ENCODE assay signal across 8 cellular contexts in the genomic region with DNA sequence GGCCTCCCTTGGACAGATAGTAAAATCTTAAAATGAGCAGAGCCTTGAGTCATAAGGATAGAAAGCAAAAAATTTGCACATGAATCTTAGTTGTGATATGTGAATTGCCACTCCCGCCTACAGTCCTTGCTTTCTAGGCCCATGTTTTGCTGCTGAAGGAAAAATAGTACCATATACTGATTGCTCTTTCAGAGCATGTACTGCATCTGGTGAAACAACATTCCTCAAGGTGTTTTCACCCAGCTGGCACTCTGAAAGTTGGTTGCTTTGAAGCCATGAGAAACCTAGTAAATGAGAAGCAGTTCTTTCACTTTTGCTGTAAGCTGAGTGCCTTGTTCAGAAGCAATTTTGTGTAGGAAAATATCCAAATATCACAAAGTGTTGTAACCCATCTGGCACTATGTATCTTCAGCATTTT. TPM values are rescaled to one million over a fixed set of nuclear protein-coding genes. Genes with fewer than 3 reads are reported as not detected.
A peak's percentile ranks its signal among the peaks of the same experiment; 100 is the strongest.
DNase-seq lines count a peak whose midpoint lies in the region; ATAC-seq and TF ChIP-seq lines count a peak whose summit lies in the region.

No MANE protein-coding gene starts in this region.

- H3K9me3 ChIP-seq in gastroesophageal sphincter: no peaks in the 10 kb centered on the region
- no peaks in the 10 kb centered on the region for H3K9me3 ChIP-seq in SJCRH30 (replicated peaks)

- no peak for TF ChIP-seq EP300 in gastroesophageal sphincter (IDR thresholded peaks at IDR 0.05)

- TF ChIP-seq POLR2A in GM18505 (IDR thresholded peaks at IDR 0.05; ENCODE audit: borderline replicate concordance, extremely low read depth, insufficient read depth, insufficient read length) (no peak), gastroesophageal sphincter (IDR thresholded peaks at IDR 0.05) (no peak)

- H3K4me3 ChIP-seq in gastroesophageal sphincter (no peak overlapping the region), SJCRH30 (no peak overlapping the region)

- 67 to 77% methylated on average over 1 of the region's 1 CpG for WGBS in gastroesophageal sphincter (ENCODE audit: low coverage in 1 of 2), 2 donors

- peak overlapping the region in 3 of 4 donors; percentile 14 to 69 (median 29) for H3K27ac ChIP-seq in gastroesophageal sphincter
- no peak overlapping the region for H3K27ac ChIP-seq in SJCRH30

- no peak for TF ChIP-seq CTCF in gastroesophageal sphincter (IDR thresholded peaks at IDR 0.05)

- DNase-seq in epidermal melanocyte (ENCODE audit: insufficient read length, low spot score): no peak
- DNase-seq in AML-193 (lab: John Stamatoyannopoulos, UW): no peak
- no peak for DNase-seq in SJCRH30
- DNase-seq in NCI-H2029 (lab: John Stamatoyannopoulos, UW): no peak

- ATAC-seq in GM18505 (IDR thresholded peaks at IDR 0.05; ENCODE audit: unreplicated experiment): peak; percentile 55
- ATAC-seq in GM21447 (IDR thresholded peaks at IDR 0.05; ENCODE audit: unreplicated experiment): peak; percentile 65
- peak; percentile 69 for ATAC-seq in HG03520 (IDR thresholded peaks at IDR 0.05; ENCODE audit: unreplicated experiment)
- peak; percentile 22 for ATAC-seq in gastroesophageal sphincter

- H3K36me3 ChIP-seq in gastroesophageal sphincter: peaks cover 0 to 50% of the 10 kb centered on the region in 2 donors
- peaks cover 16% of the 10 kb centered on the region for H3K36me3 ChIP-seq in SJCRH30

- H3K4me1 ChIP-seq in gastroesophageal sphincter (peaks cover 0 to 86% (median 19%) of the 10 kb centered on the region in 3 donors), SJCRH30 (no peaks in the 10 kb centered on the region)

- H3K27me3 ChIP-seq in gastroesophageal sphincter: no peaks in the 10 kb centered on the region
- no peaks in the 10 kb centered on the region for H3K27me3 ChIP-seq in SJCRH30

RNA-seq across cellular contexts. Expression of gene CDC37L1, which starts 10.3 kb away (rescaled TPM):
- total RNA-seq in gastroesophageal sphincter: 100 to 1,000 TPM in 1 of 4 donors, 10 to 100 TPM in 3; 61.4 to 101 (median 84.7) TPM
- total RNA-seq in SJCRH30 (2014; rRNA removed; shearing (Covaris generic)): 9.9 and 12.6 TPM in 2 replicates

RNA-seq across cellular contexts. Expression of gene SPATA6L, which starts 23.4 kb away (rescaled TPM):
- total RNA-seq in gastroesophageal sphincter: 1 to 10 TPM in 1 of 4 donors, under 1 TPM in 3; 0.69 to 1.9 (median 0.83) TPM
- total RNA-seq in SJCRH30 (2014; rRNA removed; shearing (Covaris generic)): 0.28 TPM in 1 of 2 replicates, not detected in the other

RNA-seq across cellular contexts. Expression of gene PLPP6, which starts 27.6 kb away (rescaled TPM):
- 1 to 10 TPM; 5.3 to 8.1 (median 6.6) TPM for total RNA-seq in gastroesophageal sphincter
- total RNA-seq in SJCRH30 (2014; rRNA removed; shearing (Covaris generic)): 1.3 and 1.4 TPM in 2 replicates

RNA-seq across cellular contexts. Expression of gene AK3, which starts 51.3 kb away (rescaled TPM):
- 100 to 1,000 TPM; 104 to 139 (median 119) TPM for total RNA-seq in gastroesophageal sphincter
- 41.0 and 42.2 TPM in 2 replicates for total RNA-seq in SJCRH30 (2014; rRNA removed; shearing (Covaris generic))
